1 cellular context compared by ENCODE assay signal in genomic region chr10:34294137-34294536, GRCh38.
TF ChIP-seq lines count a peak whose summit lies in the region.

No MANE protein-coding gene starts in this region.

TF ChIP-seq in GM23338, 12 proteins besides CTCF, POLR2A, EP300 and RAD21 (continued from another document):
- TF ChIP-seq REST (IDR thresholded peaks at IDR 0.05; ENCODE audit: unreplicated experiment): no peak
- no peak for TF ChIP-seq ZNF114 (CRISPR knock-in tag; IDR thresholded peaks at IDR 0.05)
- no peak for TF ChIP-seq JUNB (IDR thresholded peaks at IDR 0.05; ENCODE audit: unreplicated experiment)
- no peak for TF ChIP-seq POLR2AphosphoS5 (IDR thresholded peaks at IDR 0.05; ENCODE audit: low read depth)
- TF ChIP-seq NANOG (IDR thresholded peaks at IDR 0.05; ENCODE audit: borderline replicate concordance): no peak
- TF ChIP-seq ZNF331 (CRISPR knock-in tag; IDR thresholded peaks at IDR 0.05; ENCODE audit: low read depth): no peak
- TF ChIP-seq, protein P1, sequence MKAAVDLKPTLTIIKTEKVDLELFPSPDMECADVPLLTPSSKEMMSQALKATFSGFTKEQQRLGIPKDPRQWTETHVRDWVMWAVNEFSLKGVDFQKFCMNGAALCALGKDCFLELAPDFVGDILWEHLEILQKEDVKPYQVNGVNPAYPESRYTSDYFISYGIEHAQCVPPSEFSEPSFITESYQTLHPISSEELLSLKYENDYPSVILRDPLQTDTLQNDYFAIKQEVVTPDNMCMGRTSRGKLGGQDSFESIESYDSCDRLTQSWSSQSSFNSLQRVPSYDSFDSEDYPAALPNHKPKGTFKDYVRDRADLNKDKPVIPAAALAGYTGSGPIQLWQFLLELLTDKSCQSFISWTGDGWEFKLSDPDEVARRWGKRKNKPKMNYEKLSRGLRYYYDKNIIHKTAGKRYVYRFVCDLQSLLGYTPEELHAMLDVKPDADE (IDR thresholded peaks at IDR 0.05): no peak
- no peak for TF ChIP-seq ZNF462 (CRISPR knock-in tag; IDR thresholded peaks at IDR 0.05)
- TF ChIP-seq STAT1 (IDR thresholded peaks at IDR 0.05; ENCODE audit: unreplicated experiment): no peak
